8 cellular contexts compared by ENCODE assay signal in genomic region chr16:56450275-56450889, GRCh38. TPM values are rescaled to one million over a fixed set of nuclear protein-coding genes. Genes with fewer than 3 reads are reported as not detected.
DNase-seq lines count a peak whose midpoint lies in the region; ATAC-seq and TF ChIP-seq lines count a peak whose summit lies in the region.

No MANE protein-coding gene starts in this region.

- CTCF ChIA-PET in activated CD8-positive, alpha-beta memory T cell treated with anti-CD3 and anti-CD28 coated beads, Interleukin-2, amount 10 ng/mL, durations not matched to agents 7 days and 5 days (lab: Charles Lee), result no interaction called here

- no peak for TF ChIP-seq CTCF in fibroblast of pulmonary artery (IDR thresholded peaks at IDR 0.05; ENCODE audit: low read length, missing control alignments)
- TF ChIP-seq CTCF in retinal pigment epithelial cell (conservative IDR thresholded peaks at IDR 0.05; ENCODE audit: low read depth, low read length), result no peak

- H3K4me1 Mint-ChIP-seq in activated CD8-positive, alpha-beta memory T cell treated with anti-CD3 and anti-CD28 coated beads, Interleukin-2, amount 10 ng/mL, durations not matched to agents 7 days and 5 days, result peaks cover 55% of the 10 kb centered on the region
- peaks cover 44% of the 10 kb centered on the region for H3K4me1 Mint-ChIP-seq in T-helper 2 cell treated with Interferon-gamma antibody and Interleukin-4, amounts not matched to agents 5 μg/mL and 100 μg/mL, for 36 hours (ENCODE audit: low read depth)

- ATAC-seq in activated CD8-positive, alpha-beta memory T cell treated with anti-CD3 and anti-CD28 coated beads, Interleukin-2, amount 10 ng/mL, durations not matched to agents 7 days and 5 days, result no peak
- ATAC-seq in HG03442 (IDR thresholded peaks at IDR 0.05; ENCODE audit: unreplicated experiment), result no peak

- H3K36me3 Mint-ChIP-seq in activated CD8-positive, alpha-beta memory T cell treated with anti-CD3 and anti-CD28 coated beads, Interleukin-2, amount 10 ng/mL, durations not matched to agents 7 days and 5 days, result peaks cover 37% of the 10 kb centered on the region
- peaks cover 49% of the 10 kb centered on the region for H3K36me3 Mint-ChIP-seq in T-helper 2 cell treated with Interferon-gamma antibody and Interleukin-4, amounts not matched to agents 5 μg/mL and 100 μg/mL, for 36 hours (ENCODE audit: low read depth)

- peak overlapping the region; percentile 89 for H3K4me3 Mint-ChIP-seq in activated CD8-positive, alpha-beta memory T cell treated with anti-CD3 and anti-CD28 coated beads, Interleukin-2, amount 10 ng/mL, durations not matched to agents 7 days and 5 days
- H3K4me3 Mint-ChIP-seq in T-helper 2 cell treated with Interferon-gamma antibody and Interleukin-4, amounts not matched to agents 5 μg/mL and 100 μg/mL, for 36 hours, result peak overlapping the region; percentile 95

- peak overlapping the region; percentile 91 for H3K27ac Mint-ChIP-seq in activated CD8-positive, alpha-beta memory T cell treated with anti-CD3 and anti-CD28 coated beads, Interleukin-2, amount 10 ng/mL, durations not matched to agents 7 days and 5 days
- peak overlapping the region; percentile 94 for H3K27ac Mint-ChIP-seq in T-helper 2 cell treated with Interferon-gamma antibody and Interleukin-4, amounts not matched to agents 5 μg/mL and 100 μg/mL, for 36 hours

- no peaks in the 10 kb centered on the region for H3K9me3 Mint-ChIP-seq in activated CD8-positive, alpha-beta memory T cell treated with anti-CD3 and anti-CD28 coated beads, Interleukin-2, amount 10 ng/mL, durations not matched to agents 7 days and 5 days (ENCODE audit: low read depth)
- no peaks in the 10 kb centered on the region for H3K9me3 Mint-ChIP-seq in T-helper 2 cell treated with Interferon-gamma antibody and Interleukin-4, amounts not matched to agents 5 μg/mL and 100 μg/mL, for 36 hours

- H3K4me3 ChIP-seq in fibroblast of pulmonary artery (replicated peaks; ENCODE audit: low read depth, low read length), result peak overlapping the region; percentile 89
- H3K4me3 ChIP-seq in retinal pigment epithelial cell (ENCODE audit: low read length), result peak overlapping the region; percentile 91

- H3K27me3 Mint-ChIP-seq in activated CD8-positive, alpha-beta memory T cell treated with anti-CD3 and anti-CD28 coated beads, Interleukin-2, amount 10 ng/mL, durations not matched to agents 7 days and 5 days, result no peaks in the 10 kb centered on the region
- no peaks in the 10 kb centered on the region for H3K27me3 Mint-ChIP-seq in T-helper 2 cell treated with Interferon-gamma antibody and Interleukin-4, amounts not matched to agents 5 μg/mL and 100 μg/mL, for 36 hours (ENCODE audit: low read depth)

- DNase-seq in activated CD8-positive, alpha-beta memory T cell treated with anti-CD3 and anti-CD28 coated beads, Interleukin-2, amount 10 ng/mL, durations not matched to agents 7 days and 5 days, result peak; percentile 44
- no peak for DNase-seq in activated CD8-positive, alpha-beta memory T cell treated with anti-CD3 and anti-CD28 coated beads, Interleukin-2, amount 50 U/mL, for 4 hours
- DNase-seq in T-helper 2 cell treated with Interferon-gamma antibody and Interleukin-4, amounts not matched to agents 5 μg/mL and 100 μg/mL, for 36 hours (ENCODE audit: low spot score), result no peak
- DNase-seq in fibroblast of pulmonary artery (ENCODE audit: low read depth) (peak; percentile 8), retinal pigment epithelial cell (ENCODE audit: low read depth) (no peak), NCI-H2107 (lab: John Stamatoyannopoulos, UW) (no peak), MV-4-11 (lab: John Stamatoyannopoulos, UW) (no peak)

RNA-seq across cellular contexts. Expression of gene NUDT21, which starts 0.8 kb away (rescaled TPM):
- 100 to 1,000 TPM; 242 to 279 TPM for total RNA-seq in activated CD8-positive, alpha-beta memory T cell treated with anti-CD3 and anti-CD28 coated beads, Interleukin-2, amount 10 ng/mL, durations not matched to agents 7 days and 5 days

RNA-seq across cellular contexts. Expression of gene OGFOD1, which starts 1.0 kb away (rescaled TPM):
- total RNA-seq in activated CD8-positive, alpha-beta memory T cell treated with anti-CD3 and anti-CD28 coated beads, Interleukin-2, amount 10 ng/mL, durations not matched to agents 7 days and 5 days, result 10 to 100 TPM; 41.9 to 63.1 TPM

RNA-seq across cellular contexts. Expression of gene AMFR, which starts 25.0 kb away (rescaled TPM):
- total RNA-seq in activated CD8-positive, alpha-beta memory T cell treated with anti-CD3 and anti-CD28 coated beads, Interleukin-2, amount 10 ng/mL, durations not matched to agents 7 days and 5 days, result 10 to 100 TPM; 48.9 to 54.2 TPM

Comparison
In these comparisons a context has a peak if more than half of its experiments do, and no peak if none do; other contexts are left out.
1. DNase-seq: peak in activated CD8-positive, alpha-beta memory T cell treated with anti-CD3 and anti-CD28 coated beads, Interleukin-2, amount 10 ng/mL, durations not matched to agents 7 days and 5 days (single experiment) and fibroblast of pulmonary artery (single experiment); none in activated CD8-positive, alpha-beta memory T cell treated with anti-CD3 and anti-CD28 coated beads, Interleukin-2, amount 50 U/mL, for 4 hours (single experiment), T-helper 2 cell treated with Interferon-gamma antibody and Interleukin-4, amounts not matched to agents 5 μg/mL and 100 μg/mL, for 36 hours (single experiment), retinal pigment epithelial cell (single experiment), NCI-H2107 (single experiment) and MV-4-11 (single experiment).